In the genomic region with DNA sequence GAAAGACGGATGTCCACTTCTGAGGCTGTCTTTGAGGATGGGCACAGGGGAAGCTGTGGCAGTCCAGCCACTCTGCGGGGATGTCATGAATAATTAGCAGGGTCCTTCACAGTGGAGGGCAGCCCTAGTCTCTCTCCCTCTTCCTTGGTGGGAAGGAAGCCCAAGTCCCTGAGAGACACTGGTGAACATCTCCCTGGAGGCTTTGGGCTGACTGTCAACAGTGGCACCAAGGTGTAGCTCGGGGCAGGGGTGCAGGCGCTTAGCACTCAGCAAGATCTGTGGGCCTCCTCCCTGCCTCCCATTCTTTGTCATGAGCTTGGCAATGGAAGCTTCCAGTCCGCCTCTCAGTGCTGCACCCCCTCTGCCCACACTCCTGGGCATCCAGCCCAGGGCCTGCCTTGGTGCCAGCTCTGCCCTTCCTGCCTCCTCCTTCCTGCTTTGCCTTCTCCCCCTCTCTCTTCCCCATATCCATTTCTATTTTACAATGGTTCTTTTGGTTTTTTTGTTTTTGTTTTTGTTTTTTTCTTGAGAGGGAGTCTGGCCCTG, we compare ENCODE assay signal across 12 cellular contexts. TPM values are rescaled to one million over a fixed set of nuclear protein-coding genes. Genes with fewer than 3 reads are reported as not detected.
DNase-seq lines count a peak whose midpoint lies in the region; ATAC-seq lines count a peak whose summit lies in the region.
"Had no signal": no experiment of that assay in that cellular context is flagged by ENCODE, and none has a peak within 500 bp of the region (broad histone marks: within the 10 kb centered on the region; RNA-seq: fewer than 3 reads in every experiment).

No MANE protein-coding gene starts in this region.

- no peaks in the 10 kb centered on the region for H3K36me3 ChIP-seq in skeletal muscle tissue (ENCODE audit: control insufficient read depth in 3 of 3, insufficient read depth in 3 of 3, low read length in 3 of 3)

- H3K4me1 Mint-ChIP-seq in naive thymus-derived CD8-positive, alpha-beta T cell: no peaks in the 10 kb centered on the region
- H3K4me1 Mint-ChIP-seq: activated B cell treated with CpG ODN at 0.5 μM for 24 hours had no signal

- POLR2A ChIA-PET in naive thymus-derived CD8-positive, alpha-beta T cell (lab: Charles Lee): no interaction called here

- H3K27ac Mint-ChIP-seq in naive thymus-derived CD8-positive, alpha-beta T cell: no peak overlapping the region
- H3K27ac Mint-ChIP-seq: activated B cell treated with CpG ODN at 0.5 μM for 24 hours; CD4-positive, alpha-beta T cell had no signal

- H3K9ac ChIP-seq in skeletal muscle tissue (ENCODE audit: low read depth in 1 of 3, low read length in 3 of 3): no peak overlapping the region

- H3K27me3 ChIP-seq in layer of hippocampus (ENCODE audit: control insufficient read depth, insufficient read depth, low read length) (no peaks in the 10 kb centered on the region), skeletal muscle tissue (ENCODE audit: control insufficient read depth in 3 of 3, insufficient read depth in 3 of 3, low read length in 3 of 3) (no peaks in the 10 kb centered on the region)

- no peaks in the 10 kb centered on the region for H3K9me3 Mint-ChIP-seq in naive thymus-derived CD8-positive, alpha-beta T cell
- H3K9me3 Mint-ChIP-seq: activated B cell treated with CpG ODN at 0.5 μM for 24 hours; CD4-positive, alpha-beta T cell had no signal

- peaks cover 24 to 29% (median 24%) of the 10 kb centered on the region in 3 donors for H3K4me1 ChIP-seq in skeletal muscle tissue (ENCODE audit: control insufficient read depth in 3 of 3, insufficient read depth in 3 of 3, low read length in 3 of 3)

- ATAC-seq in GM18907 (IDR thresholded peaks at IDR 0.05; ENCODE audit: unreplicated experiment): no peak
- ATAC-seq in naive thymus-derived CD8-positive, alpha-beta T cell: no peak
- ATAC-seq: Panc1 had no signal

- H3K36me3 Mint-ChIP-seq in naive thymus-derived CD8-positive, alpha-beta T cell: peaks cover 0 to 15% (median 2%) of the 10 kb centered on the region in 3 donors

- DNase-seq in NCI-H1092 (lab: John Stamatoyannopoulos, UW) (peak; percentile 51), cerebellar cortex (ENCODE audit: low spot score) (peak; percentile 66), SK-N-DZ (ENCODE audit: low spot score) (no peak), NCI-H524 treated with DMSO at 0.1 percent for 48 hours (lab: John Stamatoyannopoulos, UW) (no peak)
- no peak for DNase-seq in naive thymus-derived CD8-positive, alpha-beta T cell
- DNase-seq: activated B cell treated with CpG ODN at 0.5 μM for 24 hours; CD4-positive, alpha-beta T cell; NCI-H2171 treated with DMSO at 0.1 percent for 48 hours had no signal

- H3K4me3 ChIP-seq in skeletal muscle tissue (ENCODE audit: low read length in 3 of 3): no peak overlapping the region

- no peaks in the 10 kb centered on the region for H3K9me3 ChIP-seq in skeletal muscle tissue (ENCODE audit: control insufficient read depth in 3 of 3, low read length in 3 of 3)

- H3K27ac ChIP-seq in layer of hippocampus (ENCODE audit: low read depth, low read length) (peak overlapping the region; percentile 75), skeletal muscle tissue (ENCODE audit: low read depth, low read length) (peak overlapping the region; percentile 83)

- no peaks in the 10 kb centered on the region for H3K27me3 Mint-ChIP-seq in naive thymus-derived CD8-positive, alpha-beta T cell
- H3K27me3 Mint-ChIP-seq: activated B cell treated with CpG ODN at 0.5 μM for 24 hours; CD4-positive, alpha-beta T cell had no signal

- H3K4me3 Mint-ChIP-seq in naive thymus-derived CD8-positive, alpha-beta T cell: no peak overlapping the region
- H3K4me3 Mint-ChIP-seq: activated B cell treated with CpG ODN at 0.5 μM for 24 hours; CD4-positive, alpha-beta T cell had no signal

RNA-seq across cellular contexts. Expression of gene STEAP3, which starts 59.4 kb away (rescaled TPM):
- total RNA-seq in skeletal muscle tissue: 8.9 TPM
- total RNA-seq in naive thymus-derived CD8-positive, alpha-beta T cell: not detected
- under 1 TPM in 1 of 3 donors, not detected in 2; 0.24 TPM for polyA plus RNA-seq in naive thymus-derived CD8-positive, alpha-beta T cell
- 2.7 and 3.6 TPM in 2 replicates for polyA plus RNA-seq in SK-N-DZ (2014; cell fraction: cytosol; rRNA removed)
- 2.8 and 8.0 TPM in 2 replicates for polyA plus RNA-seq in SK-N-DZ (2014; cell fraction: nucleus; rRNA removed)
- total RNA-seq: CD4-positive, alpha-beta T cell had no signal

Comparison
In these comparisons a context has a peak if more than half of its experiments do, and no peak if none do; other contexts are left out.
1. DNase-seq: peak in NCI-H1092 (single experiment) and cerebellar cortex (single experiment); none in naive thymus-derived CD8-positive, alpha-beta T cell (0 of 10), SK-N-DZ (single experiment) and NCI-H524 treated with DMSO at 0.1 percent for 48 hours (single experiment).